ENCODE assay signal across 12 cellular contexts in genomic region chr3:111336511-111336910, GRCh38.
DNase-seq lines count a peak whose midpoint lies in the region; ATAC-seq and TF ChIP-seq lines count a peak whose summit lies in the region.
"Had no signal": no experiment of that assay in that cellular context is flagged by ENCODE, and none has a peak within 500 bp of the region (broad histone marks: within the 10 kb centered on the region; RNA-seq: fewer than 3 reads in every experiment).

No MANE protein-coding gene starts in this region.

- CTCF ChIA-PET in mammary epithelial cell (lab: Charles Lee; ENCODE audit: low non-redundant PET) = no interaction called here

- DNase-seq in mammary epithelial cell (peak; percentile 11), breast epithelium (ENCODE audit: low spot score in 2 of 2) (no peak), NCI-H526 (lab: John Stamatoyannopoulos, UW) (peak; percentile 73 to 88), NCI-H1105 (lab: John Stamatoyannopoulos, UW) (no peak), esophagus muscularis mucosa (ENCODE audit: extremely low spot score) (no peak), superior temporal gyrus (ENCODE audit: extremely low spot score) (no peak), HK-2 (ENCODE audit: unreplicated experiment) (no peak)
- no peak for DNase-seq in activated naive CD8-positive, alpha-beta T cell treated with anti-CD3 and anti-CD28 coated beads, Interleukin-2, amount 50 U/mL, for 24 hours
- DNase-seq: Calu3, retina, tibial artery had no signal

- no peak overlapping the region for H2AFZ ChIP-seq in mammary epithelial cell (ENCODE audit: low read depth, low read length)

- H3K36me3 ChIP-seq in mammary epithelial cell (ENCODE audit: insufficient read depth, low read length) = no peaks in the 10 kb centered on the region
- H3K36me3 ChIP-seq in breast epithelium = no peaks in the 10 kb centered on the region
- no peaks in the 10 kb centered on the region for H3K36me3 ChIP-seq in esophagus muscularis mucosa
- H3K36me3 ChIP-seq: tibial artery had no signal

- H3K4me3 ChIP-seq in mammary epithelial cell (replicated peaks in 1 of 3; ENCODE audit: insufficient read depth in 1 of 3, low read depth in 2 of 3, low read length in 3 of 3) (no peak overlapping the region), breast epithelium (no peak overlapping the region), esophagus muscularis mucosa (no peak overlapping the region)
- H3K4me3 ChIP-seq: tibial artery had no signal

- H3K27me3 ChIP-seq in mammary epithelial cell (ENCODE audit: insufficient read depth, low read length) (no peaks in the 10 kb centered on the region), breast epithelium (no peaks in the 10 kb centered on the region), esophagus muscularis mucosa (no peaks in the 10 kb centered on the region)
- H3K27me3 ChIP-seq: tibial artery had no signal

- H3K36me3 Mint-ChIP-seq in activated naive CD8-positive, alpha-beta T cell treated with anti-CD3 and anti-CD28 coated beads, Interleukin-2, amount 50 U/mL, for 24 hours (ENCODE audit: low read depth) = no peaks in the 10 kb centered on the region

- H3K79me2 ChIP-seq in mammary epithelial cell (ENCODE audit: insufficient read depth, low read length) = no peaks in the 10 kb centered on the region

- no peaks in the 10 kb centered on the region for H3K27me3 Mint-ChIP-seq in activated naive CD8-positive, alpha-beta T cell treated with anti-CD3 and anti-CD28 coated beads, Interleukin-2, amount 50 U/mL, for 24 hours

- H3K27ac Mint-ChIP-seq in activated naive CD8-positive, alpha-beta T cell treated with anti-CD3 and anti-CD28 coated beads, Interleukin-2, amount 50 U/mL, for 24 hours = no peak overlapping the region
- H3K27ac Mint-ChIP-seq: nephron had no signal

- TF ChIP-seq EP300 in esophagus muscularis mucosa (IDR thresholded peaks at IDR 0.05) = no peak

- 74% methylated on average over 2 of the region's 2 CpGs for WGBS in mammary epithelial cell (ENCODE audit: low coverage, missing lambda C conversion rate)
- WGBS in esophagus muscularis mucosa = 56% methylated on average over 2 of the region's 2 CpGs

- dilution Hi-C loops in mammary epithelial cell (cut with HindIII; ENCODE audit: low sequenced_read_pairs) = no loop called here

- BruUV-seq in mammary epithelial cell (replicated peaks; lab: Mats Ljungman, UMichigan) = no TSS peak

- H3K27ac ChIP-seq in mammary epithelial cell (ENCODE audit: insufficient read depth, low read depth, low read length) (no peak overlapping the region), breast epithelium (no peak overlapping the region), esophagus muscularis mucosa (replicated peaks in 1 of 4) (no peak overlapping the region)
- H3K27ac ChIP-seq: tibial artery had no signal

- H3K4me1 Mint-ChIP-seq in activated naive CD8-positive, alpha-beta T cell treated with anti-CD3 and anti-CD28 coated beads, Interleukin-2, amount 50 U/mL, for 24 hours = peaks cover 34% of the 10 kb centered on the region

- ATAC-seq in activated naive CD8-positive, alpha-beta T cell treated with anti-CD3 and anti-CD28 coated beads, Interleukin-2, amount 50 U/mL, for 24 hours = peak; percentile 60

- no peaks in the 10 kb centered on the region for H4K20me1 ChIP-seq in mammary epithelial cell (ENCODE audit: insufficient read depth, low read length)

- H3K9me3 Mint-ChIP-seq in activated naive CD8-positive, alpha-beta T cell treated with anti-CD3 and anti-CD28 coated beads, Interleukin-2, amount 50 U/mL, for 24 hours = peaks cover 9% of the 10 kb centered on the region

- H3K4me2 ChIP-seq in mammary epithelial cell (ENCODE audit: insufficient read depth, low read depth, low read length) = no peak overlapping the region

- in situ Hi-C loops in mammary epithelial cell (cut with MboI; ENCODE audit: low sequenced_read_pairs in 2 of 2) = no loop called here

- no peak for TF ChIP-seq CTCF in mammary epithelial cell (conservative IDR thresholded peaks at IDR 0.05 in 1 of 2, IDR thresholded peaks at IDR 0.05 in 1 of 2; ENCODE audit: extremely low read depth in 1 of 2, insufficient read depth in 1 of 2, low read depth in 1 of 2, low read length in 2 of 2)
- no peak for TF ChIP-seq CTCF in breast epithelium (IDR thresholded peaks at IDR 0.05)
- TF ChIP-seq CTCF in esophagus muscularis mucosa (IDR thresholded peaks at IDR 0.05) = no peak

- TF ChIP-seq POLR2A in breast epithelium (IDR thresholded peaks at IDR 0.05) = no peak
- no peak for TF ChIP-seq POLR2A in esophagus muscularis mucosa (IDR thresholded peaks at IDR 0.05; ENCODE audit: low read depth)

- H3K9me3 ChIP-seq in mammary epithelial cell (replicated peaks; ENCODE audit: insufficient read depth, low read length) = no peaks in the 10 kb centered on the region
- peaks cover 0 to 4% of the 10 kb centered on the region in 2 donors for H3K9me3 ChIP-seq in breast epithelium
- H3K9me3 ChIP-seq in esophagus muscularis mucosa = no peaks in the 10 kb centered on the region

- intact Hi-C loops in mammary epithelial cell (cut with micrococcal nuclease) (loop anchor here (5.0 to 10.0 kb wide), 5 partner anchors 59 to 1804 kb away; partner anchors contain the start of gene NECTIN3), breast epithelium (cut with DNase I; ENCODE audit: low total_unique reads) (no loop called here), esophagus muscularis mucosa (cut with DNase I) (no loop called here)

- H3K9ac ChIP-seq in mammary epithelial cell (ENCODE audit: insufficient read depth, low read length) = no peak overlapping the region

- no peak overlapping the region for H3K4me3 Mint-ChIP-seq in activated naive CD8-positive, alpha-beta T cell treated with anti-CD3 and anti-CD28 coated beads, Interleukin-2, amount 50 U/mL, for 24 hours
- H3K4me3 Mint-ChIP-seq: nephron had no signal

- H3K4me1 ChIP-seq in mammary epithelial cell (ENCODE audit: insufficient read depth, low read length) (peaks cover 12% of the 10 kb centered on the region), breast epithelium (no peaks in the 10 kb centered on the region), esophagus muscularis mucosa (no peaks in the 10 kb centered on the region)
- H3K4me1 ChIP-seq: tibial artery had no signal

Comparison
In these comparisons a context has a peak if more than half of its experiments do, and no peak if none do; other contexts are left out.
1. DNase-seq: peak in mammary epithelial cell (single experiment) and NCI-H526 (2 of 2); none in breast epithelium (0 of 2), activated naive CD8-positive, alpha-beta T cell treated with anti-CD3 and anti-CD28 coated beads, Interleukin-2, amount 50 U/mL, for 24 hours (single experiment), NCI-H1105 (single experiment), esophagus muscularis mucosa (single experiment), superior temporal gyrus (single experiment) and HK-2 (single experiment).